ENCODE assay signal across 8 cellular contexts in the genomic region with DNA sequence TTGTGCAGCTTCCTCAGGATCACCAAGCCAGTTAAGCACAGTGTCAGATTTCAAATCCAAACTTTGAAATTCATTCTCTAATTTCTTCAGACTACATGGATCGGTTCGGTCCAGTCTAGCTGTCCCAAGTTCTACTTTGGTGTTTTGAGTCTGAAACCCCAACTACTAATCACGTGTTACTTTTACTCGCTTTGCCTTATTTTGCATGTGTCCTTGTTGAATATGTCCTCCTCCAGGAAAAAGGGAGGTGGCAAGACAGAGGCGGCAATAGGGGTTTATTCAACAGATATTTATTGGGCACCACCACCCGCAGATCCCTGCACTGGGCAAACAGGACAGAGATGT. TPM values are rescaled to one million over a fixed set of nuclear protein-coding genes. Genes with fewer than 3 reads are reported as not detected.
DNase-seq lines count a peak whose midpoint lies in the region; ATAC-seq, FAIRE-seq and TF ChIP-seq lines count a peak whose summit lies in the region.

No MANE protein-coding gene starts in this region.

- no peak for ATAC-seq in GM18498 (IDR thresholded peaks at IDR 0.05; ENCODE audit: unreplicated experiment)

- H3K4me3 ChIP-seq in GM12875 (ENCODE audit: low read depth, low read length) = peak overlapping the region; percentile 36
- H3K4me3 ChIP-seq in fibroblast of the aortic adventitia (ENCODE audit: low read depth, low read length) = peak overlapping the region; percentile 77
- H3K4me3 ChIP-seq in retinal pigment epithelial cell (ENCODE audit: low read length) = peak overlapping the region; percentile 65

- TF ChIP-seq POLR2A in GM12891 (IDR thresholded peaks at IDR 0.05; ENCODE audit: low read depth, low read length) = no peak

- TF ChIP-seq CTCF in GM12875 (IDR thresholded peaks at IDR 0.05; ENCODE audit: borderline replicate concordance, insufficient read depth, low read depth, low read length) (no peak), fibroblast of the aortic adventitia (IDR thresholded peaks at IDR 0.05; ENCODE audit: insufficient read depth, low read length) (no peak), retinal pigment epithelial cell (conservative IDR thresholded peaks at IDR 0.05; ENCODE audit: low read depth, low read length) (no peak)

- FAIRE-seq in GM12891 (lab: Jason Lieb, UNC) = no peak

- peak; percentile 10 for DNase-seq in SK-N-DZ (ENCODE audit: low spot score)
- DNase-seq in fibroblast of the aortic adventitia (ENCODE audit: low read depth) = no peak
- DNase-seq in retinal pigment epithelial cell (ENCODE audit: low read depth) = no peak
- DNase-seq in GM12891 (ENCODE audit: insufficient read length, low spot score) = no peak
- no peak for DNase-seq in stimulated activated CD4-positive, alpha-beta T cell treated with anti-CD3 and anti-CD28 coated beads, Interleukin-4, amount 100 ng/mL, for 1 hour
- no peak for DNase-seq in NCI-H2171 treated with DMSO at 0.1 percent for 48 hours (lab: John Stamatoyannopoulos, UW)

TF ChIP-seq in GM12891, 5 proteins besides CTCF, POLR2A, EP300 and RAD21:
- TF ChIP-seq SPI1 (IDR thresholded peaks at IDR 0.05; ENCODE audit: low read depth, low read length) (no peak), TAF1 (IDR thresholded peaks at IDR 0.05; ENCODE audit: low read depth, low read length) (no peak), POLR2AphosphoS5 (IDR thresholded peaks at IDR 0.05; ENCODE audit: low read depth, low read length) (no peak), POU2F2 (IDR thresholded peaks at IDR 0.05; ENCODE audit: low read depth, low read length) (no peak), PAX5 (IDR thresholded peaks at IDR 0.05; ENCODE audit: insufficient read depth, low read length, severe bottlenecking) (no peak)
TF ChIP-seq in GM12891: peak in this region for 0.

RNA-seq across cellular contexts. Expression of a gene that starts 0.5 kb away (rescaled TPM):
- polyA plus RNA-seq in SK-N-DZ (2014; cell fraction: cytosol; rRNA removed) = 1.2 and 2.2 TPM in 2 replicates
- 1.4 and 3.7 TPM in 2 replicates for polyA plus RNA-seq in SK-N-DZ (2014; cell fraction: nucleus; rRNA removed)
- total RNA-seq in fibroblast of the aortic adventitia (ENCODE audit: low replicate concordance) = 47.8 and 59.7 TPM in 2 replicates
- polyA plus RNA-seq in GM12891 (2012; ENCODE audit: low read depth, missing spikeins) = 0.13 TPM

RNA-seq across cellular contexts. Expression of a gene that starts 39.1 kb away (rescaled TPM):
- 17.1 and 23.3 TPM in 2 replicates for polyA plus RNA-seq in SK-N-DZ (2014; cell fraction: cytosol; rRNA removed)
- polyA plus RNA-seq in SK-N-DZ (2014; cell fraction: nucleus; rRNA removed) = 11.5 and 13.0 TPM in 2 replicates
- 21.5 and 39.2 TPM in 2 replicates for total RNA-seq in fibroblast of the aortic adventitia (ENCODE audit: low replicate concordance)
- polyA plus RNA-seq in GM12891 (2012; ENCODE audit: low read depth, missing spikeins) = 13.6 TPM
